In the genomic region with DNA sequence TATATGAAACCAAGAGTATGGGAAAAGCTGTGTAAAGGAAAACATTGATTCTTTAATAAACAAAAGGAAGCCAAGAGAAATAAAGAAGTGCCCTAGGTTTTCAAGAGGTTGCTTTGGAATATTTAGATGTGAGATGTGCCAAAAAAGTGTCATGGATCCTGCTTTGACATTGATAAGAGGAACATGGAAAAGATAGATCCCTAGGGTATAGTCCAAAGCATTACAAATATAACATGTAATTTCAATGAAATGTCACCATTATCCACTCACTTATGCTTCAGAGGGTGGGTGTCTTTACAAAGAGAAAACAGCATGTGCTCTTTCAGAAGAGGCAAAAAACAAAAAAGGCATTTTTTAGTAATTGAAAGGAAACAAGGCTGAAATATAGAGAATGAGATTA, we compare ENCODE assay signal across 24 cellular contexts.
DNase-seq lines count a peak whose midpoint lies in the region; ATAC-seq, FAIRE-seq and TF ChIP-seq lines count a peak whose summit lies in the region.
"Had no signal": no experiment of that assay in that cellular context is flagged by ENCODE, and none has a peak within 500 bp of the region (broad histone marks: within the 10 kb centered on the region; RNA-seq: fewer than 3 reads in every experiment).

No MANE protein-coding gene starts in this region.

- no peaks in the 10 kb centered on the region for H3K36me3 ChIP-seq in small intestine (ENCODE audit: control insufficient read depth in 2 of 2, insufficient read depth in 2 of 2, low read length in 2 of 2)
- H3K36me3 ChIP-seq: BLaER1 treated with 17β-estradiol and CSF1 and Interleukin-3, amounts not matched to agents 10 nM and 100 nM had no signal

- no peak overlapping the region for H3K4me3 ChIP-seq in small intestine (ENCODE audit: low read depth in 1 of 2, low read length in 2 of 2)
- H3K4me3 ChIP-seq: A549; BLaER1 treated with 17β-estradiol and CSF1 and Interleukin-3, amounts not matched to agents 10 nM and 100 nM; GM12878 had no signal

- no peaks in the 10 kb centered on the region for H3K9me3 ChIP-seq in small intestine (ENCODE audit: control insufficient read depth, low read depth)
- H3K9me3 ChIP-seq: A549; BLaER1 treated with 17β-estradiol and CSF1 and Interleukin-3, amounts not matched to agents 10 nM and 100 nM had no signal

- FAIRE-seq in small intestine (lab: Jason Lieb, UNC): no peak
- FAIRE-seq: A549, GM12878, GM12892, GM18507 had no signal

- no peaks in the 10 kb centered on the region for H3K27me3 Mint-ChIP-seq in osteocyte (ENCODE audit: unreplicated experiment)
- H3K27me3 Mint-ChIP-seq: B cell; CD4-positive, alpha-beta T cell had no signal

- H3K27ac ChIP-seq in small intestine (ENCODE audit: low read depth in 1 of 2, low read length in 1 of 2): no peak overlapping the region
- H3K27ac ChIP-seq: 22Rv1; A549; BLaER1 treated with 17β-estradiol and CSF1 and Interleukin-3, amounts not matched to agents 10 nM and 100 nM; C4-2B had no signal

- peak overlapping the region; percentile 3 for H3K27ac Mint-ChIP-seq in osteocyte (ENCODE audit: unreplicated experiment)
- H3K27ac Mint-ChIP-seq: B cell; CD4-positive, alpha-beta T cell; CD8-positive, alpha-beta T cell had no signal

- no peak for TF ChIP-seq CTCF in osteocyte (IDR thresholded peaks at IDR 0.05)

- H3K9me3 Mint-ChIP-seq in osteocyte (ENCODE audit: unreplicated experiment): peaks cover 9% of the 10 kb centered on the region

- H3K4me1 Mint-ChIP-seq in osteocyte (ENCODE audit: unreplicated experiment): peaks cover 24% of the 10 kb centered on the region
- H3K4me1 Mint-ChIP-seq: B cell had no signal

- no peaks in the 10 kb centered on the region for H3K4me1 ChIP-seq in small intestine (ENCODE audit: control insufficient read depth in 2 of 2, insufficient read depth in 1 of 2, low read depth in 1 of 2, low read length in 1 of 2)
- H3K4me1 ChIP-seq: A549; BLaER1 treated with 17β-estradiol and CSF1 and Interleukin-3, amounts not matched to agents 10 nM and 100 nM had no signal

- peaks cover 3% of the 10 kb centered on the region for H3K36me3 Mint-ChIP-seq in osteocyte (ENCODE audit: unreplicated experiment)
- H3K36me3 Mint-ChIP-seq: CD8-positive, alpha-beta T cell had no signal

- no peak overlapping the region for H3K4me3 Mint-ChIP-seq in osteocyte (ENCODE audit: unreplicated experiment)
- H3K4me3 Mint-ChIP-seq: B cell; CD4-positive, alpha-beta T cell; CD8-positive, alpha-beta T cell had no signal

- no peaks in the 10 kb centered on the region for H3K27me3 ChIP-seq in small intestine (ENCODE audit: control insufficient read depth in 2 of 2, insufficient read depth in 2 of 2, low read length in 2 of 2)
- H3K27me3 ChIP-seq: BLaER1 treated with 17β-estradiol and CSF1 and Interleukin-3, amounts not matched to agents 10 nM and 100 nM had no signal

- DNase-seq in NCI-H69 (lab: John Stamatoyannopoulos, UW) (peak; percentile 37), left kidney (ENCODE audit: low read depth, low spot score) (peak; percentile 17), osteocyte (ENCODE audit: extremely low spot score, unreplicated experiment) (no peak), small intestine (no peak)
- DNase-seq: AML-193; CD4-positive, alpha-beta T cell; CD8-positive, alpha-beta T cell; COR-L47; DMS 273 treated with DMSO at 0.1 percent for 48 hours; DMS153; DMS53; DMS79; DND-41; EL; GDM1 had no signal

- no peak for ATAC-seq in GM19351 (IDR thresholded peaks at IDR 0.05; ENCODE audit: unreplicated experiment)
- ATAC-seq: A549; CD8-positive, alpha-beta T cell; GM12878 had no signal

Comparison
In these comparisons a context has a peak if more than half of its experiments do, and no peak if none do; other contexts are left out.
1. DNase-seq: peak in NCI-H69 (single experiment) and left kidney (single experiment); none in osteocyte (single experiment) and small intestine (single experiment).